ENCODE assay signal across 13 cellular contexts in genomic region chr4:128600410-128600809, GRCh38.
DNase-seq lines count a peak whose midpoint lies in the region; ATAC-seq, FAIRE-seq and TF ChIP-seq lines count a peak whose summit lies in the region.
"Had no signal": no experiment of that assay in that cellular context is flagged by ENCODE, and none has a peak within 500 bp of the region (broad histone marks: within the 10 kb centered on the region; RNA-seq: fewer than 3 reads in every experiment).

No MANE protein-coding gene starts in this region.

- H3K9me3 ChIP-seq in RWPE2 (ENCODE audit: severe bottlenecking), result no peaks in the 10 kb centered on the region
- no peaks in the 10 kb centered on the region for H3K9me3 ChIP-seq in endocrine pancreas (ENCODE audit: control insufficient read depth, low read length)
- no peaks in the 10 kb centered on the region for H3K9me3 ChIP-seq in small intestine (ENCODE audit: control insufficient read depth, low read depth)

- H3K4me3 ChIP-seq in RWPE2 (ENCODE audit: severe bottlenecking) (no peak overlapping the region), endocrine pancreas (ENCODE audit: control insufficient read depth, insufficient read depth, low read length) (peak overlapping the region; percentile 62), small intestine (ENCODE audit: low read depth in 1 of 2, low read length in 2 of 2) (no peak overlapping the region)
- H3K4me3 ChIP-seq: GM23248 had no signal

- no peak for TF ChIP-seq CTCF in RWPE2 (IDR thresholded peaks at IDR 0.05; ENCODE audit: poor library complexity, severe bottlenecking)

- H3K4me1 ChIP-seq in RWPE2 (ENCODE audit: insufficient read depth, poor library complexity, severe bottlenecking) (peaks cover 29% of the 10 kb centered on the region), endocrine pancreas (ENCODE audit: control insufficient read depth, insufficient read depth, low read length) (peaks cover 19% of the 10 kb centered on the region), small intestine (ENCODE audit: control insufficient read depth in 2 of 2, insufficient read depth in 1 of 2, low read depth in 1 of 2, low read length in 1 of 2) (peaks cover 7 to 14% of the 10 kb centered on the region in 2 donors)
- H3K4me1 ChIP-seq: parathyroid adenoma had no signal

- H3K9ac ChIP-seq in endocrine pancreas (ENCODE audit: control insufficient read depth, insufficient read depth, low read length), result no peak overlapping the region
- H3K9ac ChIP-seq: GM23248, parathyroid adenoma had no signal

- ATAC-seq in RWPE2 (ENCODE audit: low read depth) (no peak), GM19452 (IDR thresholded peaks at IDR 0.05; ENCODE audit: unreplicated experiment) (no peak), HG02852 (IDR thresholded peaks at IDR 0.05; ENCODE audit: unreplicated experiment) (no peak), GM21360 (IDR thresholded peaks at IDR 0.05; ENCODE audit: unreplicated experiment) (no peak)

- H3K27ac ChIP-seq in RWPE2 (ENCODE audit: poor library complexity, severe bottlenecking) (peak overlapping the region; percentile 43), small intestine (ENCODE audit: low read depth in 1 of 2, low read length in 1 of 2) (no peak overlapping the region)
- H3K27ac ChIP-seq: GM23248, parathyroid adenoma had no signal

- H3K27me3 ChIP-seq in RWPE2 (ENCODE audit: insufficient read depth, poor library complexity, severe bottlenecking) (no peaks in the 10 kb centered on the region), endocrine pancreas (ENCODE audit: control insufficient read depth, insufficient read depth, low read length) (no peaks in the 10 kb centered on the region), small intestine (ENCODE audit: control insufficient read depth in 2 of 2, insufficient read depth in 2 of 2, low read length in 2 of 2) (no peaks in the 10 kb centered on the region)

- DNase-seq in RWPE2 (ENCODE audit: low spot score) (no peak), kidney tubule cell (ENCODE audit: low spot score) (peak; percentile 29), small intestine (peak; percentile 34)
- no peak for DNase-seq in stimulated activated CD4-positive, alpha-beta T cell treated with anti-CD3 and anti-CD28 coated beads, Interleukin-4, amount 100 ng/mL, for 24 hours
- DNase-seq: activated CD4-positive, alpha-beta T cell treated with anti-CD3 and anti-CD28 coated beads for 4 hours; GM23248; NCI-H1105 treated with DMSO at 0.1 percent for 48 hours had no signal

- no peaks in the 10 kb centered on the region for H3K36me3 ChIP-seq in RWPE2 (ENCODE audit: low read depth)
- no peaks in the 10 kb centered on the region for H3K36me3 ChIP-seq in endocrine pancreas (ENCODE audit: control insufficient read depth, insufficient read depth, low read length)
- no peaks in the 10 kb centered on the region for H3K36me3 ChIP-seq in small intestine (ENCODE audit: control insufficient read depth in 2 of 2, insufficient read depth in 2 of 2, low read length in 2 of 2)

- WGBS in small intestine, 3 donors, result 8 to 39% (median 26%) methylated on average over 3 of the region's 3 CpGs

- FAIRE-seq in small intestine (lab: Jason Lieb, UNC), result no peak
- FAIRE-seq: GM18507 had no signal

Comparison
In these comparisons a context has a peak if more than half of its experiments do, and no peak if none do; other contexts are left out.
1. DNase-seq: peak in kidney tubule cell (single experiment) and small intestine (single experiment); none in RWPE2 (single experiment) and stimulated activated CD4-positive, alpha-beta T cell treated with anti-CD3 and anti-CD28 coated beads, Interleukin-4, amount 100 ng/mL, for 24 hours (single experiment).